Comparison of ENCODE assay signal across 10 cellular contexts in the genomic region with DNA sequence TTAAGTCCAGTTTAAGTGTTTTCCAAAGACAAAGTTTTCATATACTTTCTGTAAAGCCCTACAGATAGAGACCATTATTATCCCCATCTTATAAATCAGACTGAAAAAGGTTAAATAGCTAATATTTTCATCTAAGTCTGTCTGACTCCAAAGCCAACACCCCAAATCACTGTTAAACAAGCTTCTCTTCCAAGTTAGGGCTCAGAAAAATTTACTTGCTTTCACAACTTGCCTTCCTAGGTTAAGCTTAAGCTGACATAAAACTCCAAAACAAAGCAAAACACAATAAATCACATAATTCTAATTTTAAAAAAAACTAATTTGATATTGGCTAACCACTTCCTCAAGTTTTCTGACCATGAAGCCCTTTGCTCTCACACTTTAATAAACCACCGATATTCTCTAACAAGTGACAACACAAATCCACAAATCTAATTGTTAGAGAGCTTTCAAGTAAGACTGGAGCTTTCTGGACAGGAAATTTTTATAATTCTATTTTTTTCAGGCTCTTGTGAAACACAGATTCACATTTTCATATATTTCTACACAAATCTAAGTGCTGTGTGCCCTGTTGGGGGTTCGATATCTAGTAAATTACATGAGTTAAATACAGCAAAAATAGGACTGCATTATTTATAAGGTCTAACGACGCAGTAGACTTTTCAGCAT. TPM values are rescaled to one million over a fixed set of nuclear protein-coding genes. Genes with fewer than 3 reads are reported as not detected.
DNase-seq lines count a peak whose midpoint lies in the region; ATAC-seq, FAIRE-seq and TF ChIP-seq lines count a peak whose summit lies in the region.
"Had no signal": no experiment of that assay in that cellular context is flagged by ENCODE, and none has a peak within 500 bp of the region (broad histone marks: within the 10 kb centered on the region; RNA-seq: fewer than 3 reads in every experiment).

No MANE protein-coding gene starts in this region.

- peak overlapping the region; percentile 95 for H3K27ac Mint-ChIP-seq in astrocyte (ENCODE audit: unreplicated experiment)
- no peak overlapping the region for H3K27ac Mint-ChIP-seq in naive thymus-derived CD8-positive, alpha-beta T cell

- peaks cover 77% of the 10 kb centered on the region for H3K79me2 ChIP-seq in astrocyte (ENCODE audit: insufficient read depth, low read length)

- peaks cover 9% of the 10 kb centered on the region for H3K4me1 Mint-ChIP-seq in astrocyte (ENCODE audit: low read depth, unreplicated experiment)
- H3K4me1 Mint-ChIP-seq in naive thymus-derived CD8-positive, alpha-beta T cell: peaks cover 13 to 30% (median 21%) of the 10 kb centered on the region in 4 donors

- H3K4me1 ChIP-seq in HAP-1 (peaks cover 33% of the 10 kb centered on the region), astrocyte (ENCODE audit: insufficient read depth, low read length) (peaks cover 28% of the 10 kb centered on the region), iPS-18a (ENCODE audit: control insufficient read depth, low read depth, low read length) (peaks cover 9% of the 10 kb centered on the region), skeletal muscle tissue (ENCODE audit: control insufficient read depth in 3 of 3, insufficient read depth in 3 of 3, low read length in 3 of 3) (peaks cover 0 to 12% (median 4%) of the 10 kb centered on the region in 3 donors)

- H3K4me3 Mint-ChIP-seq in astrocyte (ENCODE audit: unreplicated experiment): peak overlapping the region; percentile 94
- peak overlapping the region in 1 of 10 donors; percentile 81 for H3K4me3 Mint-ChIP-seq in naive thymus-derived CD8-positive, alpha-beta T cell

- peak overlapping the region; percentile 97 for H3K4me2 ChIP-seq in astrocyte (ENCODE audit: low read length)

- peak overlapping the region; percentile 97 for H3K9ac ChIP-seq in astrocyte (ENCODE audit: low read length)
- peak overlapping the region; percentile 57 for H3K9ac ChIP-seq in iPS-18a (ENCODE audit: low read length)
- peak overlapping the region; percentile 79 to 90 (median 90) for H3K9ac ChIP-seq in skeletal muscle tissue (ENCODE audit: low read depth in 1 of 3, low read length in 3 of 3)

- no peak for TF ChIP-seq CTCF in astrocyte (IDR thresholded peaks at IDR 0.05; ENCODE audit: insufficient read depth, low read depth, low read length)

- H3K4me3 ChIP-seq in HAP-1: peak overlapping the region; percentile 58
- peak overlapping the region; percentile 96 for H3K4me3 ChIP-seq in astrocyte (ENCODE audit: insufficient read depth, low read depth, low read length)
- H3K4me3 ChIP-seq in iPS-18a (ENCODE audit: low read length): peak overlapping the region; percentile 86
- H3K4me3 ChIP-seq in skeletal muscle tissue (ENCODE audit: low read length in 3 of 3): peak overlapping the region; percentile 90 to 95 (median 91)

- DNase-seq in HAP-1 (ENCODE audit: low spot score in 2 of 2): no peak
- DNase-seq in astrocyte (ENCODE audit: low read depth): no peak
- no peak for DNase-seq in stimulated activated CD4-positive, alpha-beta T cell treated with anti-CD3 and anti-CD28 coated beads, Interleukin-4, amount 100 ng/mL, for 1 hour
- DNase-seq in naive thymus-derived CD8-positive, alpha-beta T cell: no peak
- no peak for DNase-seq in activated naive CD4-positive, alpha-beta T cell treated with anti-CD3 and anti-CD28 coated beads, Interleukin-2, amount 50 U/mL, for 16 hours
- DNase-seq in SW480 (ENCODE audit: low spot score): no peak
- DNase-seq: activated T-cell treated with anti-CD3 and anti-CD28 coated beads for 4 hours had no signal

- H3K27me3 ChIP-seq in HAP-1 (ENCODE audit: low read depth) (no peaks in the 10 kb centered on the region), astrocyte (ENCODE audit: insufficient read depth, low read length) (no peaks in the 10 kb centered on the region), iPS-18a (ENCODE audit: control insufficient read depth, insufficient read depth, low read length) (peaks cover 47% of the 10 kb centered on the region), skeletal muscle tissue (ENCODE audit: control insufficient read depth in 3 of 3, insufficient read depth in 3 of 3, low read length in 3 of 3) (no peaks in the 10 kb centered on the region)

- FAIRE-seq in astrocyte (lab: Jason Lieb, UNC): no peak
- FAIRE-seq: urothelium cell line had no signal

- H3K9me3 ChIP-seq in HAP-1 (no peaks in the 10 kb centered on the region), astrocyte (ENCODE audit: insufficient read depth, low read depth, low read length) (no peaks in the 10 kb centered on the region), iPS-18a (ENCODE audit: control insufficient read depth, low read depth, low read length) (no peaks in the 10 kb centered on the region), skeletal muscle tissue (ENCODE audit: control insufficient read depth in 3 of 3, low read length in 3 of 3) (no peaks in the 10 kb centered on the region)

- POLR2A ChIA-PET in naive thymus-derived CD8-positive, alpha-beta T cell (lab: Charles Lee): no interaction called here

- in situ Hi-C loops in HAP-1 (cut with MboI; ENCODE audit: low sequenced_read_pairs): no loop called here

- H3K27me3 Mint-ChIP-seq in astrocyte (ENCODE audit: low read depth, unreplicated experiment): no peaks in the 10 kb centered on the region
- H3K27me3 Mint-ChIP-seq in naive thymus-derived CD8-positive, alpha-beta T cell: peaks cover 30 to 51% (median 42%) of the 10 kb centered on the region in 5 donors

- H3K36me3 Mint-ChIP-seq in astrocyte (ENCODE audit: low read depth, unreplicated experiment): peaks cover 3% of the 10 kb centered on the region
- peaks cover 0 to 2% (median 0%) of the 10 kb centered on the region in 3 donors for H3K36me3 Mint-ChIP-seq in naive thymus-derived CD8-positive, alpha-beta T cell

- no peaks in the 10 kb centered on the region for H3K9me3 Mint-ChIP-seq in astrocyte (ENCODE audit: unreplicated experiment)
- peaks cover 0 to 4% (median 0%) of the 10 kb centered on the region in 9 donors for H3K9me3 Mint-ChIP-seq in naive thymus-derived CD8-positive, alpha-beta T cell

- H3K36me3 ChIP-seq in HAP-1 (replicated peaks): peaks cover 4% of the 10 kb centered on the region
- H3K36me3 ChIP-seq in astrocyte (ENCODE audit: insufficient read depth, low read length): peaks cover 11% of the 10 kb centered on the region
- H3K36me3 ChIP-seq in iPS-18a (ENCODE audit: control insufficient read depth, low read depth, low read length): no peaks in the 10 kb centered on the region
- H3K36me3 ChIP-seq in skeletal muscle tissue (ENCODE audit: control insufficient read depth in 3 of 3, insufficient read depth in 3 of 3, low read length in 3 of 3): no peaks in the 10 kb centered on the region

- peaks cover 49% of the 10 kb centered on the region for H4K20me1 ChIP-seq in astrocyte (ENCODE audit: insufficient read depth, low read length)

- peak overlapping the region; percentile 84 for H3K27ac ChIP-seq in astrocyte (ENCODE audit: low read depth, low read length)
- no peak overlapping the region for H3K27ac ChIP-seq in iPS-18a (ENCODE audit: low read length)
- peak overlapping the region; percentile 76 for H3K27ac ChIP-seq in skeletal muscle tissue (ENCODE audit: low read depth, low read length)

- ATAC-seq in naive thymus-derived CD8-positive, alpha-beta T cell: no peak

- no peak overlapping the region for H2AFZ ChIP-seq in astrocyte (ENCODE audit: low read depth, low read length)

RNA-seq across cellular contexts. Expression of gene GNG12, which starts 2.2 kb away (rescaled TPM):
- total RNA-seq in astrocyte (96.8 and 101 TPM in 2 replicates), skeletal muscle tissue (33.9 TPM)
- total RNA-seq in naive thymus-derived CD8-positive, alpha-beta T cell: not detected
- not detected for polyA plus RNA-seq in naive thymus-derived CD8-positive, alpha-beta T cell

Comparison
In these comparisons a context has a peak if more than half of its experiments do, and no peak if none do; other contexts are left out.
1. RNA of gene GNG12, which starts 2.2 kb away (total RNA-seq): 96.8 to 101 TPM in astrocyte and 33.9 TPM in skeletal muscle tissue (single experiment); not detected in naive thymus-derived CD8-positive, alpha-beta T cell; every median in the first group is over 10 times any median in the second.
2. Peak in every context shown above with its lines, with median percentiles within 50 percentile points of each other: H3K4me3 ChIP-seq and H3K9ac ChIP-seq.